Comparison of ENCODE assay signal across 1 cellular context in genomic region chr19:19105365-19106060, GRCh38.
A peak's percentile ranks its signal among the peaks of the same experiment; 100 is the strongest.
TF ChIP-seq lines count a peak whose summit lies in the region.

No MANE protein-coding gene starts in this region.

TF ChIP-seq in K562, 482 proteins besides CTCF, POLR2A, EP300 and RAD21 (continues in another document):
- TF ChIP-seq MCM3 (IDR thresholded peaks at IDR 0.05): no peak
- peak; percentile 94 for TF ChIP-seq EP400 (IDR thresholded peaks at IDR 0.05)
- peak; percentile 1 for TF ChIP-seq MEIS2 (IDR thresholded peaks at IDR 0.05; ENCODE audit: partially characterized antibody)
- no peak for TF ChIP-seq CREB1 (IDR thresholded peaks at IDR 0.05)
- TF ChIP-seq CREB1 (CRISPR knock-in tag; IDR thresholded peaks at IDR 0.05): peak; percentile 52; the same call in 1 of the 2 replicates
- peak; percentile 63; the same call in 1 of the 2 replicates for TF ChIP-seq ZNF395 (CRISPR knock-in tag; IDR thresholded peaks at IDR 0.05)
- TF ChIP-seq ATF6 (CRISPR knock-in tag; IDR thresholded peaks at IDR 0.05): no peak
- TF ChIP-seq CREM (IDR thresholded peaks at IDR 0.05; ENCODE audit: low read depth): peak; percentile 51
- peak; percentile 69; the same call in 1 of the 2 replicates for TF ChIP-seq CTBP1 (IDR thresholded peaks at IDR 0.05; ENCODE audit: borderline replicate concordance)
- 0 out of 2 replicates have a peak, but pooled peaks have one; percentile 22 for TF ChIP-seq SOX6 (IDR thresholded peaks at IDR 0.05)
- TF ChIP-seq NCOA6 (IDR thresholded peaks at IDR 0.05): no peak
- peak; percentile 40 for TF ChIP-seq HMGN3 (IDR thresholded peaks at IDR 0.05; ENCODE audit: borderline replicate concordance, extremely low read depth, insufficient read length, low read depth, low read length)
- 0 out of 2 replicates have a peak, but pooled peaks have one; percentile 39 for TF ChIP-seq POLR2AphosphoS2 (IDR thresholded peaks at IDR 0.05; ENCODE audit: low read length)
- TF ChIP-seq NFIC (IDR thresholded peaks at IDR 0.05): 0 out of 2 replicates have a peak, but pooled peaks have one; percentile 29
- TF ChIP-seq MAX (CRISPR knock-in tag; IDR thresholded peaks at IDR 0.05): peak; percentile 82
- peak; percentile 75 for TF ChIP-seq ZNF592 (IDR thresholded peaks at IDR 0.05)
- TF ChIP-seq MTA1 (IDR thresholded peaks at IDR 0.05; ENCODE audit: borderline replicate concordance): no peak
- TF ChIP-seq CXXC5 (CRISPR knock-in tag; IDR thresholded peaks at IDR 0.05): peak; percentile 60
- peak; percentile 37; the same call in 1 of the 2 replicates for TF ChIP-seq TOE1 (IDR thresholded peaks at IDR 0.05; ENCODE audit: borderline replicate concordance)
- TF ChIP-seq TOE1 (CRISPR knock-in tag; IDR thresholded peaks at IDR 0.05; ENCODE audit: borderline replicate concordance, low read depth): no peak
- 0 out of 2 replicates have a peak, but pooled peaks have one; percentile 12 for TF ChIP-seq NFRKB (IDR thresholded peaks at IDR 0.05; ENCODE audit: low read depth)
- TF ChIP-seq ZNF318 (IDR thresholded peaks at IDR 0.05; ENCODE audit: borderline replicate concordance in 1 of 2, low read depth in 1 of 2): no peak
- peak; percentile 85; the same call in 1 of the 2 replicates for TF ChIP-seq PHF8 (IDR thresholded peaks at IDR 0.05; ENCODE audit: borderline replicate concordance, low read length)
- no peak for TF ChIP-seq SPI1 (IDR thresholded peaks at IDR 0.05; ENCODE audit: borderline replicate concordance, low read depth, low read length)
- TF ChIP-seq TCF15 (CRISPR knock-in tag; IDR thresholded peaks at IDR 0.05): no peak
- no peak for TF ChIP-seq ADNP (tag; IDR thresholded peaks at IDR 0.05)
- no peak for TF ChIP-seq SETDB1 (IDR thresholded peaks at IDR 0.05; ENCODE audit: low read length)
- peak; percentile 89 for TF ChIP-seq L3MBTL2 (IDR thresholded peaks at IDR 0.05)
- 0 out of 2 replicates have a peak, but pooled peaks have one; percentile 4 for TF ChIP-seq JUND (IDR thresholded peaks at IDR 0.05; ENCODE audit: borderline replicate concordance, low read depth, low read length)
- no peak; the same call in 2 of the 3 replicates for TF ChIP-seq JUND (tag; IDR thresholded peaks at IDR 0.05; ENCODE audit: borderline replicate concordance, low read depth, low read length)
- no peak for TF ChIP-seq RREB1 (CRISPR knock-in tag; IDR thresholded peaks at IDR 0.05)
